31 cellular contexts compared by ENCODE assay signal in the genomic region with DNA sequence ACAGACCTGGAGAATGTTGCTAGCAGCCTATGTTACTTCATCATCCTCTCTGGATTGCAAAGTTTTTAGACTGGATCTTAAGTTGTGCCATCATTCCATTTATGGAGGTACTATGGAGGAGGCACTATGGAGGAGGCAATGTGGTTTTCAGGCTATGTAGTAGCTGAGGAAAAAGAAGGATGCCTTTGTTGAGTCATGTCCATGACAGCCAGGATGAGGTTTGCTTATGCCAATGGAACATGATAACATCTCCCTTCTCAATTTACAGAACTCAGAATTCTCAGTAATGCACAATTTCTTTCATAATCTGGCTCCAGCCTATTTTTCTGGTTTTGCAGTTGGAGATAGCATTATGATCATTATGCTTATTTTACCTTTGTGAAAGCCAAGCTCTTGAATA.
DNase-seq lines count a peak whose midpoint lies in the region; ATAC-seq, FAIRE-seq and TF ChIP-seq lines count a peak whose summit lies in the region.
"Had no signal": no experiment of that assay in that cellular context is flagged by ENCODE, and none has a peak within 500 bp of the region (broad histone marks: within the 10 kb centered on the region; RNA-seq: fewer than 3 reads in every experiment).

No MANE protein-coding gene starts in this region.

- DNase-seq in GM12892 (ENCODE audit: insufficient read length) (no peak), SK-N-SH (no peak), cardiac fibroblast (ENCODE audit: low read depth in 2 of 2) (peak; percentile 1 to 23), skeletal muscle cell (ENCODE audit: low read depth) (peak; percentile 15), right lobe of liver (no peak), NCI-H748 (lab: John Stamatoyannopoulos, UW; ENCODE audit: unreplicated experiment) (no peak), Right ventricle myocardium inferior (ENCODE audit: missing footprints) (no peak), SHP77 (lab: John Stamatoyannopoulos, UW) (no peak)
- DNase-seq: ACHN; activated CD4-positive, alpha-beta T cell treated with anti-CD3 and anti-CD28 coated beads, Interleukin-2, amount 10 ng/mL, durations not matched to agents 24 days and 14 days; activated effector memory CD4-positive, alpha-beta T cell treated with Interleukin-2 at 50 U/mL for 16 hours; aorta; dermis blood vessel endothelial cell; endodermal cell; GDM1; HFFc6; KBM-7; midbrain; naive thymus-derived CD8-positive, alpha-beta T cell; NCI-H2029 treated with DMSO at 0.1 percent for 48 hours; NCI-H526 treated with DMSO at 0.1 percent for 48 hours; nucleus accumbens; SHP77 treated with DMSO at 0.1 percent for 48 hours; stimulated activated CD4-positive, alpha-beta T cell treated with anti-CD3 and anti-CD28 coated beads, Interleukin-4, amount 100 ng/mL, for 24 hours; T1000; transverse colon had no signal

- H3K36me3 ChIP-seq in SK-N-SH (replicated peaks in 1 of 2; ENCODE audit: control insufficient read depth in 1 of 2, insufficient read depth in 2 of 2, low read length in 1 of 2) (no peaks in the 10 kb centered on the region), right lobe of liver (no peaks in the 10 kb centered on the region)
- H3K36me3 ChIP-seq: prostate gland, transverse colon had no signal

- H3K4me2 ChIP-seq in SK-N-SH: no peak overlapping the region

- H3K9ac ChIP-seq in SK-N-SH: no peak overlapping the region

- TF ChIP-seq RAD21 in SK-N-SH (IDR thresholded peaks at IDR 0.05; ENCODE audit: low read length): no peak

- H3K9me2 ChIP-seq in SK-N-SH: no peaks in the 10 kb centered on the region

- no peaks in the 10 kb centered on the region for H3F3A ChIP-seq in SK-N-SH (replicated peaks; ENCODE audit: insufficient read depth)

- H3K27ac ChIP-seq in SK-N-SH (ENCODE audit: low read depth in 2 of 2, low read length in 1 of 2): no peak overlapping the region
- no peak overlapping the region for H3K27ac ChIP-seq in right lobe of liver
- H3K27ac ChIP-seq: prostate gland, transverse colon had no signal

- H3K4me1 ChIP-seq in SK-N-SH (ENCODE audit: control insufficient read depth in 1 of 2, insufficient read depth in 2 of 2, low read depth in 1 of 2, low read length in 1 of 2) (no peaks in the 10 kb centered on the region), right lobe of liver (no peaks in the 10 kb centered on the region)
- H3K4me1 ChIP-seq: prostate gland, transverse colon had no signal

- TF ChIP-seq POLR2A in GM12892 (IDR thresholded peaks at IDR 0.05; ENCODE audit: low read depth, low read length): no peak
- TF ChIP-seq POLR2A in right lobe of liver (IDR thresholded peaks at IDR 0.05): no peak

- POLR2A ChIA-PET in SK-N-SH (lab: Yijun Ruan, JAX): no interaction called here

- H3K79me2 ChIP-seq in SK-N-SH (ENCODE audit: insufficient read depth): no peaks in the 10 kb centered on the region

- no peaks in the 10 kb centered on the region for H3K9me3 ChIP-seq in SK-N-SH
- no peaks in the 10 kb centered on the region for H3K9me3 ChIP-seq in right lobe of liver
- H3K9me3 ChIP-seq: prostate gland, transverse colon had no signal

- H3K4me3 ChIP-seq in SK-N-SH (ENCODE audit: low read depth in 2 of 2, low read length in 1 of 2): no peak overlapping the region
- no peak overlapping the region for H3K4me3 ChIP-seq in cardiac fibroblast (replicated peaks in 1 of 2; ENCODE audit: low read depth in 2 of 2, low read length in 2 of 2)
- no peak overlapping the region for H3K4me3 ChIP-seq in skeletal muscle cell (ENCODE audit: low read depth, low read length)
- H3K4me3 ChIP-seq in right lobe of liver: no peak overlapping the region
- H3K4me3 ChIP-seq: prostate gland, transverse colon had no signal

- H3K27me3 ChIP-seq in SK-N-SH (ENCODE audit: insufficient read depth) (peaks cover 7% of the 10 kb centered on the region; the same call in 1 of the 2 replicates), right lobe of liver (no peaks in the 10 kb centered on the region)
- H3K27me3 ChIP-seq: transverse colon had no signal

- peak in 1 of 2 experiments; percentile 39; a peak in 1 of 4 replicates for TF ChIP-seq EP300 in SK-N-SH (IDR thresholded peaks at IDR 0.05; ENCODE audit: borderline replicate concordance in 1 of 2, low read depth in 1 of 2, low read length in 1 of 2)

- CTCF ChIA-PET in SK-N-SH (lab: Yijun Ruan, JAX): no interaction called here

- no peak for TF ChIP-seq CTCF in SK-N-SH (IDR thresholded peaks at IDR 0.05)
- no peak for TF ChIP-seq CTCF in cardiac fibroblast (IDR thresholded peaks at IDR 0.05; ENCODE audit: low read depth, low read length)
- TF ChIP-seq CTCF in right lobe of liver (IDR thresholded peaks at IDR 0.05): no peak

- ATAC-seq in right lobe of liver (no peak), Right ventricle myocardium inferior (no peak)
- ATAC-seq: naive thymus-derived CD8-positive, alpha-beta T cell; sciatic nerve; WTC11 had no signal

- peak; percentile 67 for FAIRE-seq in GM12892 (lab: Jason Lieb, UNC)
- FAIRE-seq: frontal cortex, HTR-8/SVneo had no signal

- H2AFZ ChIP-seq in SK-N-SH (ENCODE audit: low read depth): no peak overlapping the region

- intact Hi-C loops in right lobe of liver (cut with DNase I) (no loop called here), Right ventricle myocardium inferior (cut with DNase I) (no loop called here)

- H4K20me1 ChIP-seq in SK-N-SH (ENCODE audit: insufficient read depth): no peaks in the 10 kb centered on the region

TF ChIP-seq in SK-N-SH, 30 proteins besides CTCF, POLR2A, EP300 and RAD21 (continues in another document):
- TF ChIP-seq, protein P1, sequence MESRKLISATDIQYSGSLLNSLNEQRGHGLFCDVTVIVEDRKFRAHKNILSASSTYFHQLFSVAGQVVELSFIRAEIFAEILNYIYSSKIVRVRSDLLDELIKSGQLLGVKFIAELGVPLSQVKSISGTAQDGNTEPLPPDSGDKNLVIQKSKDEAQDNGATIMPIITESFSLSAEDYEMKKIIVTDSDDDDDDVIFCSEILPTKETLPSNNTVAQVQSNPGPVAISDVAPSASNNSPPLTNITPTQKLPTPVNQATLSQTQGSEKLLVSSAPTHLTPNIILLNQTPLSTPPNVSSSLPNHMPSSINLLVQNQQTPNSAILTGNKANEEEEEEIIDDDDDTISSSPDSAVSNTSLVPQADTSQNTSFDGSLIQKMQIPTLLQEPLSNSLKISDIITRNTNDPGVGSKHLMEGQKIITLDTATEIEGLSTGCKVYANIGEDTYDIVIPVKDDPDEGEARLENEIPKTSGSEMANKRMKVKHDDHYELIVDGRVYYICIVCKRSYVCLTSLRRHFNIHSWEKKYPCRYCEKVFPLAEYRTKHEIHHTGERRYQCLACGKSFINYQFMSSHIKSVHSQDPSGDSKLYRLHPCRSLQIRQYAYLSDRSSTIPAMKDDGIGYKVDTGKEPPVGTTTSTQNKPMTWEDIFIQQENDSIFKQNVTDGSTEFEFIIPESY (IDR thresholded peaks at IDR 0.05; ENCODE audit: borderline replicate concordance, low read depth): no peak
- TF ChIP-seq FOSL2 (IDR thresholded peaks at IDR 0.05; ENCODE audit: borderline replicate concordance, low read depth) (peak; percentile 49; the same call in 1 of the 2 replicates), YY1 (IDR thresholded peaks at IDR 0.05; ENCODE audit: low read depth) (no peak), TCF12 (IDR thresholded peaks at IDR 0.05) (peak; percentile 69), TEAD4 (IDR thresholded peaks at IDR 0.05; ENCODE audit: borderline replicate concordance, insufficient read depth) (0 out of 2 replicates have a peak, but pooled peaks have one; percentile 15), MEF2A (IDR thresholded peaks at IDR 0.05; ENCODE audit: borderline replicate concordance, low read depth) (no peak), TAF1 (IDR thresholded peaks at IDR 0.05; ENCODE audit: borderline replicate concordance, low read depth, low read length) (no peak), SIN3A (IDR thresholded peaks at IDR 0.05; ENCODE audit: borderline replicate concordance, low read depth, low read length) (no peak), NFIC (IDR thresholded peaks at IDR 0.05; ENCODE audit: borderline replicate concordance) (peak; percentile 62; the same call in 1 of the 2 replicates), POLR2AphosphoS5 (IDR thresholded peaks at IDR 0.05; ENCODE audit: low read depth, low read length) (no peak; the same call in 1 of the 2 replicates)
- TF ChIP-seq, protein P2, sequence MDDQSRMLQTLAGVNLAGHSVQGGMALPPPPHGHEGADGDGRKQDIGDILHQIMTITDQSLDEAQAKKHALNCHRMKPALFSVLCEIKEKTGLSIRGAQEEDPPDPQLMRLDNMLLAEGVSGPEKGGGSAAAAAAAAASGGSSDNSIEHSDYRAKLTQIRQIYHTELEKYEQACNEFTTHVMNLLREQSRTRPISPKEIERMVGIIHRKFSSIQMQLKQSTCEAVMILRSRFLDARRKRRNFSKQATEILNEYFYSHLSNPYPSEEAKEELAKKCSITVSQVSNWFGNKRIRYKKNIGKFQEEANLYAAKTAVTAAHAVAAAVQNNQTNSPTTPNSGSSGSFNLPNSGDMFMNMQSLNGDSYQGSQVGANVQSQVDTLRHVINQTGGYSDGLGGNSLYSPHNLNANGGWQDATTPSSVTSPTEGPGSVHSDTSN (IDR thresholded peaks at IDR 0.05): peak; percentile 61
- TF ChIP-seq, protein P3, sequence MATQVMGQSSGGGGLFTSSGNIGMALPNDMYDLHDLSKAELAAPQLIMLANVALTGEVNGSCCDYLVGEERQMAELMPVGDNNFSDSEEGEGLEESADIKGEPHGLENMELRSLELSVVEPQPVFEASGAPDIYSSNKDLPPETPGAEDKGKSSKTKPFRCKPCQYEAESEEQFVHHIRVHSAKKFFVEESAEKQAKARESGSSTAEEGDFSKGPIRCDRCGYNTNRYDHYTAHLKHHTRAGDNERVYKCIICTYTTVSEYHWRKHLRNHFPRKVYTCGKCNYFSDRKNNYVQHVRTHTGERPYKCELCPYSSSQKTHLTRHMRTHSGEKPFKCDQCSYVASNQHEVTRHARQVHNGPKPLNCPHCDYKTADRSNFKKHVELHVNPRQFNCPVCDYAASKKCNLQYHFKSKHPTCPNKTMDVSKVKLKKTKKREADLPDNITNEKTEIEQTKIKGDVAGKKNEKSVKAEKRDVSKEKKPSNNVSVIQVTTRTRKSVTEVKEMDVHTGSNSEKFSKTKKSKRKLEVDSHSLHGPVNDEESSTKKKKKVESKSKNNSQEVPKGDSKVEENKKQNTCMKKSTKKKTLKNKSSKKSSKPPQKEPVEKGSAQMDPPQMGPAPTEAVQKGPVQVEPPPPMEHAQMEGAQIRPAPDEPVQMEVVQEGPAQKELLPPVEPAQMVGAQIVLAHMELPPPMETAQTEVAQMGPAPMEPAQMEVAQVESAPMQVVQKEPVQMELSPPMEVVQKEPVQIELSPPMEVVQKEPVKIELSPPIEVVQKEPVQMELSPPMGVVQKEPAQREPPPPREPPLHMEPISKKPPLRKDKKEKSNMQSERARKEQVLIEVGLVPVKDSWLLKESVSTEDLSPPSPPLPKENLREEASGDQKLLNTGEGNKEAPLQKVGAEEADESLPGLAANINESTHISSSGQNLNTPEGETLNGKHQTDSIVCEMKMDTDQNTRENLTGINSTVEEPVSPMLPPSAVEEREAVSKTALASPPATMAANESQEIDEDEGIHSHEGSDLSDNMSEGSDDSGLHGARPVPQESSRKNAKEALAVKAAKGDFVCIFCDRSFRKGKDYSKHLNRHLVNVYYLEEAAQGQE (IDR thresholded peaks at IDR 0.05; ENCODE audit: low read depth, low read length): no peak

Comparison
In these comparisons a context has a peak if more than half of its experiments do, and no peak if none do; other contexts are left out.
1. DNase-seq: peak in cardiac fibroblast (2 of 2) and skeletal muscle cell (single experiment); none in GM12892 (single experiment), SK-N-SH (single experiment), right lobe of liver (0 of 3), NCI-H748 (single experiment), Right ventricle myocardium inferior (single experiment) and SHP77 (0 of 2).